8 cellular contexts compared by ENCODE assay signal in the genomic region with DNA sequence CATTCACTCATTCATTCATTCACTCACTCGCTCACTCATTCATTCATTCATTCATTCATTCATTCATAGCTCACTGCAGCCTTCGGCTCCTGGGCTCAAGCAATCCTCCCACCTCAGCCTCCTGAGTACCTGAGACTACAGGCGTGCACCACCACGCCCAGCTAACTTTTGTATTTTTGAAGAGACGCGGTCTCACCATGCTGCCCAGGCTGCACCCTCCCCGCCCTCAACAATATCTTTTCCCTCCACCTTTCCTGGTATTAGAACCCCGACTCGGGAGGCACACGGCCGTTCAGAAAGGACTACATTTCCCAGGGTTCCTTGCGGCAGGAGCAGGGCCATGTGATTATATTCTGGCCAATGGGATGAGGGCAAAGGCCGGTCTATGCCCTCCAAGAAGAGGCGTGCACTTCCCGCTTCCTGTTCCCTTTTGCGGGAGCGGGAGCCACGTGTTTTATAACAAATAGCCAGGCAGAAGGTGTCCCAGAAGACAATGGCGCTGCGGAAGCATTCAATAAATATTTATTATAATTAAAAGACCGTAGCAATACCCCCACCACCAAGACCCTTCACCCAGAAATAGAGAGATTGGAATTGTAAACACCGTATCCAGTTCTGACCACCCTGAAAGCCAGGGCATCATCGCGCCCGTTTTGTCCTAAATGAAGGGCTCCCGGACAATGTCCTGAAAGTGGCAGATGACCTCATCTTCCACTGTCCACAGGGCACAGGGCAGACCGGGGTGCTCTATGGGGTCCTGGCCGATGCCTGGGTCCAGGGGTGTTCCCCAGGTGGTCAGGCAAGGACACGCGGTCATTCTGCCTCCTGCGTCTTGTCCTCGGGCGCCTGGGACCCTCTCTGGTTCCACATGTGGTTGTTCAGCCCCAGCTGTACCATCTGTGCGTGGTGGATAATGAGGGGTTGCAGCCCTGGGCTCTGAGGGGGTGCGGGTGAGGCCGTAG. TPM values are rescaled to one million over a fixed set of nuclear protein-coding genes. Genes with fewer than 3 reads are reported as not detected.
DNase-seq lines count a peak whose midpoint lies in the region; ATAC-seq, FAIRE-seq and TF ChIP-seq lines count a peak whose summit lies in the region.

No MANE protein-coding gene starts in this region.

- H3K4me1 Mint-ChIP-seq in WTC11 = peaks cover 2% of the 10 kb centered on the region; the same call in 1 of the 2 replicates
- peaks cover 14 to 17% of the 10 kb centered on the region in 2 donors for H3K4me1 Mint-ChIP-seq in immature natural killer cell

- H3K27me3 Mint-ChIP-seq in WTC11 (ENCODE audit: low read depth) (peaks cover 25% of the 10 kb centered on the region), immature natural killer cell (ENCODE audit: low read depth in 3 of 3) (peaks cover 0 to 5% (median 2%) of the 10 kb centered on the region in 3 donors)

- DNase-seq in AG08395 (ENCODE audit: low spot score) (peak; percentile 97), HCEC 1CT (peak; percentile 94), NCI-H226 (peak; percentile 79), WTC11 (ENCODE audit: low spot score) (peak; percentile 86), bronchial epithelial cell (ENCODE audit: low read depth) (peak; percentile 79), immature natural killer cell (peak; percentile 69 to 73 (median 71)), smooth muscle cell (lab: John Stamatoyannopoulos, UW; ENCODE audit: unreplicated experiment) (peak; percentile 22)

- H3K9me3 Mint-ChIP-seq in WTC11 (peaks cover 8% of the 10 kb centered on the region), immature natural killer cell (no peaks in the 10 kb centered on the region)

- H3K9me3 ChIP-seq in smooth muscle cell (replicated peaks; ENCODE audit: low read depth) = no peaks in the 10 kb centered on the region

- peak; percentile 82 for ATAC-seq in WTC11
- ATAC-seq in HG02884 (IDR thresholded peaks at IDR 0.05; ENCODE audit: unreplicated experiment) = no peak

- POLR2A ChIA-PET in WTC11 (lab: Charles Lee) = no interaction called here

- H3K4me3 Mint-ChIP-seq in WTC11 (peak overlapping the region; percentile 58), immature natural killer cell (peak overlapping the region; percentile 75 to 91 (median 85))

- CTCF ChIA-PET in WTC11 (lab: Charles Lee) = interaction anchor here (0.8 to 3.1 kb wide), 2 partner anchors 36 to 37 kb away, joined by 3 to 23 read pairs; no protein-coding TSS in a partner anchor

- no peak for FAIRE-seq in bronchial epithelial cell (lab: Jason Lieb, UNC)

- H3K27ac Mint-ChIP-seq in WTC11 (no peak overlapping the region), immature natural killer cell (peak overlapping the region; percentile 70 to 90 (median 82))

- no peak overlapping the region for H3K9ac ChIP-seq in smooth muscle cell (ENCODE audit: low read depth)

- H3K27me3 ChIP-seq in bronchial epithelial cell (ENCODE audit: control insufficient read depth, insufficient read depth, low read length) (no peaks in the 10 kb centered on the region), smooth muscle cell (ENCODE audit: low read depth) (no peaks in the 10 kb centered on the region)

- H3K4me2 ChIP-seq in smooth muscle cell = peak overlapping the region; percentile 71

- TF ChIP-seq CTCF in WTC11 (IDR thresholded peaks at IDR 0.05) (no peak), bronchial epithelial cell (IDR thresholded peaks at IDR 0.05; ENCODE audit: insufficient read depth, low read length, severe bottlenecking) (no peak), smooth muscle cell (IDR thresholded peaks at IDR 0.05; ENCODE audit: borderline replicate concordance, insufficient read depth, poor library complexity, severe bottlenecking) (no peak)

- 54% methylated on average over 36 of the region's 36 CpGs for WGBS in smooth muscle cell (ENCODE audit: low lambda C conversion rate)

- H3K36me3 Mint-ChIP-seq in WTC11 (no peaks in the 10 kb centered on the region), immature natural killer cell (no peaks in the 10 kb centered on the region)

- H3K36me3 ChIP-seq in bronchial epithelial cell (ENCODE audit: control insufficient read depth, insufficient read depth, low read length) (peaks cover 15% of the 10 kb centered on the region), smooth muscle cell (ENCODE audit: low read depth) (no peaks in the 10 kb centered on the region)

- no peaks in the 10 kb centered on the region for H4K20me1 ChIP-seq in smooth muscle cell (ENCODE audit: low read depth)

- no peaks in the 10 kb centered on the region for H3K4me1 ChIP-seq in smooth muscle cell (ENCODE audit: low read depth)

- H3F3A ChIP-seq in smooth muscle cell (ENCODE audit: low read depth) = peaks cover 18% of the 10 kb centered on the region

- no peaks in the 10 kb centered on the region for H3K79me2 ChIP-seq in smooth muscle cell (ENCODE audit: low read depth)

- H3K4me3 ChIP-seq in bronchial epithelial cell (ENCODE audit: low read depth, low read length) (no peak overlapping the region), smooth muscle cell (peak overlapping the region; percentile 31)

- no peak overlapping the region for H2AFZ ChIP-seq in smooth muscle cell (ENCODE audit: low read depth)

- no peak overlapping the region for H3K27ac ChIP-seq in smooth muscle cell (ENCODE audit: low read depth)

TF ChIP-seq in WTC11, 78 proteins besides CTCF, POLR2A, EP300 and RAD21 (continues in another document):
- no peak for TF ChIP-seq CREB1 (CRISPR knock-in tag; IDR thresholded peaks at IDR 0.05)
- peak; percentile 77; the same call in 1 of the 2 replicates for TF ChIP-seq ZNF232 (CRISPR knock-in tag; IDR thresholded peaks at IDR 0.05)
- 0 out of 2 replicates have a peak, but pooled peaks have one; percentile 25 for TF ChIP-seq JUN (CRISPR knock-in tag; IDR thresholded peaks at IDR 0.05)
- TF ChIP-seq NR2C2 (CRISPR knock-in tag; IDR thresholded peaks at IDR 0.05) = peak; percentile 29; the same call in 1 of the 2 replicates
- TF ChIP-seq, protein P1, sequence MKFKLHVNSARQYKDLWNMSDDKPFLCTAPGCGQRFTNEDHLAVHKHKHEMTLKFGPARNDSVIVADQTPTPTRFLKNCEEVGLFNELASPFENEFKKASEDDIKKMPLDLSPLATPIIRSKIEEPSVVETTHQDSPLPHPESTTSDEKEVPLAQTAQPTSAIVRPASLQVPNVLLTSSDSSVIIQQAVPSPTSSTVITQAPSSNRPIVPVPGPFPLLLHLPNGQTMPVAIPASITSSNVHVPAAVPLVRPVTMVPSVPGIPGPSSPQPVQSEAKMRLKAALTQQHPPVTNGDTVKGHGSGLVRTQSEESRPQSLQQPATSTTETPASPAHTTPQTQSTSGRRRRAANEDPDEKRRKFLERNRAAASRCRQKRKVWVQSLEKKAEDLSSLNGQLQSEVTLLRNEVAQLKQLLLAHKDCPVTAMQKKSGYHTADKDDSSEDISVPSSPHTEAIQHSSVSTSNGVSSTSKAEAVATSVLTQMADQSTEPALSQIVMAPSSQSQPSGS (CRISPR knock-in tag; IDR thresholded peaks at IDR 0.05; ENCODE audit: borderline replicate concordance, low read depth) = no peak
- TF ChIP-seq, protein P2, sequence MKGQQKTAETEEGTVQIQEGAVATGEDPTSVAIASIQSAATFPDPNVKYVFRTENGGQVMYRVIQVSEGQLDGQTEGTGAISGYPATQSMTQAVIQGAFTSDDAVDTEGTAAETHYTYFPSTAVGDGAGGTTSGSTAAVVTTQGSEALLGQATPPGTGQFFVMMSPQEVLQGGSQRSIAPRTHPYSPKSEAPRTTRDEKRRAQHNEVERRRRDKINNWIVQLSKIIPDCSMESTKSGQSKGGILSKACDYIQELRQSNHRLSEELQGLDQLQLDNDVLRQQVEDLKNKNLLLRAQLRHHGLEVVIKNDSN (CRISPR knock-in tag; IDR thresholded peaks at IDR 0.05) = peak; percentile 98
- TF ChIP-seq, protein P3, sequence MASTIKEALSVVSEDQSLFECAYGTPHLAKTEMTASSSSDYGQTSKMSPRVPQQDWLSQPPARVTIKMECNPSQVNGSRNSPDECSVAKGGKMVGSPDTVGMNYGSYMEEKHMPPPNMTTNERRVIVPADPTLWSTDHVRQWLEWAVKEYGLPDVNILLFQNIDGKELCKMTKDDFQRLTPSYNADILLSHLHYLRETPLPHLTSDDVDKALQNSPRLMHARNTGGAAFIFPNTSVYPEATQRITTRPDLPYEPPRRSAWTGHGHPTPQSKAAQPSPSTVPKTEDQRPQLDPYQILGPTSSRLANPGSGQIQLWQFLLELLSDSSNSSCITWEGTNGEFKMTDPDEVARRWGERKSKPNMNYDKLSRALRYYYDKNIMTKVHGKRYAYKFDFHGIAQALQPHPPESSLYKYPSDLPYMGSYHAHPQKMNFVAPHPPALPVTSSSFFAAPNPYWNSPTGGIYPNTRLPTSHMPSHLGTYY (CRISPR knock-in tag; IDR thresholded peaks at IDR 0.05) = no peak
- TF ChIP-seq NR1H2 (CRISPR knock-in tag; IDR thresholded peaks at IDR 0.05) = no peak
- no peak for TF ChIP-seq ZNF263 (CRISPR knock-in tag; IDR thresholded peaks at IDR 0.05; ENCODE audit: low read depth)

RNA-seq across cellular contexts. Expression of a gene that starts 15.8 kb away (rescaled TPM):
- total RNA-seq in WTC11 (2021) (0.61 to 1.4 TPM (median 1.2 TPM) in 3 replicates), bronchial epithelial cell (2.3 and 2.4 TPM in 2 replicates), smooth muscle cell (3.5 and 4.6 TPM in 2 replicates)
- polyA plus RNA-seq in immature natural killer cell (10 to 100 TPM in 1 of 3 donors, 1 to 10 TPM in 2; 3.3 to 15.7 (median 4.5) TPM), smooth muscle cell (13.9 and 22.9 TPM in 2 replicates)

RNA-seq across cellular contexts. Expression of a gene that starts 24.2 kb away (rescaled TPM):
- total RNA-seq in WTC11 (2021) = 15.7 to 16.1 TPM (median 15.8 TPM) in 3 replicates
- total RNA-seq in bronchial epithelial cell = 20.0 and 23.3 TPM in 2 replicates
- polyA plus RNA-seq in immature natural killer cell = 1 to 10 TPM in 2 of 3 donors, under 1 TPM in 1; 0.80 to 5.2 (median 2.2) TPM
- 6.8 and 7.1 TPM in 2 replicates for total RNA-seq in smooth muscle cell
- polyA plus RNA-seq in smooth muscle cell = 1.5 and 1.6 TPM in 2 replicates

RNA-seq across cellular contexts. Expression of a gene that starts 51.8 kb away (rescaled TPM):
- total RNA-seq in WTC11 (2021) (61.3 to 72.1 TPM (median 71.2 TPM) in 3 replicates), bronchial epithelial cell (49.8 and 71.2 TPM in 2 replicates), smooth muscle cell (101 and 102 TPM in 2 replicates)
- polyA plus RNA-seq in immature natural killer cell (10 to 100 TPM; 28.0 to 41.9 (median 32.2) TPM), smooth muscle cell (176 and 202 TPM in 2 replicates)

Comparison
In these comparisons a context has a peak if more than half of its experiments do, and no peak if none do; other contexts are left out.
1. DNase-seq: peak in every context shown above with its lines; median percentile 97 in AG08395; 94 in HCEC 1CT; 86 in WTC11; 79 in NCI-H226; 79 in bronchial epithelial cell; 71 in immature natural killer cell; 22 in smooth muscle cell.